ENCODE assay signal across 17 cellular contexts in the genomic region with DNA sequence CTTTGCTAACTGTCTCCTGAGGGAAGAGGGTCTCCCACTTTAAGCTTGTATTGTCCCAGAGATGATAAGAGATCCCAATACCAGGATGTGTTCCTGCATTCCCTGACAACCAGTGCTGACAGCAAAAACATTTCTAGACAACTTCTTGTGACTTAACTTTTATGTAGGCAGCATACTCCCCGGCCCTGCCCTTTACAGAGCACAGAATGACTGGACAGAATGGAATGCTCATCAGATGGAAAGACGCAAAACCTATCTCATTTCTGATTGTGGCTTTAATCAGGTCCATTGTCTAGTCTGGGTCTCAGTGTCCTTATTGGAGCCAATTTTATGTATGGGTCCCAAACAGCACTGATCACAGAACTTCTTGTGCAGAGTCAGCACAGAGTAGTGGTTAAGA. TPM values are rescaled to one million over a fixed set of nuclear protein-coding genes. Genes with fewer than 3 reads are reported as not detected.
DNase-seq lines count a peak whose midpoint lies in the region; ATAC-seq and TF ChIP-seq lines count a peak whose summit lies in the region.
"Had no signal": no experiment of that assay in that cellular context is flagged by ENCODE, and none has a peak within 500 bp of the region (broad histone marks: within the 10 kb centered on the region; RNA-seq: fewer than 3 reads in every experiment).

No MANE protein-coding gene starts in this region.

- no peaks in the 10 kb centered on the region for H3K36me3 ChIP-seq in RWPE2 (ENCODE audit: low read depth)
- no peaks in the 10 kb centered on the region for H3K36me3 ChIP-seq in mesodermal cell (ENCODE audit: control insufficient read depth, insufficient read depth, low read length)
- H3K36me3 ChIP-seq in A673 (ENCODE audit: insufficient read depth, low read length, poor library complexity, severe bottlenecking), result no peaks in the 10 kb centered on the region
- H3K36me3 ChIP-seq in vagina, result no peaks in the 10 kb centered on the region
- H3K36me3 ChIP-seq: BE2C, gastrocnemius medialis, transverse colon had no signal

- no peak for TF ChIP-seq CTCF in RWPE2 (IDR thresholded peaks at IDR 0.05; ENCODE audit: poor library complexity, severe bottlenecking)
- TF ChIP-seq CTCF in GM10248 (IDR thresholded peaks at IDR 0.05; ENCODE audit: control extremely low read depth, extremely low read depth, low read depth, missing control alignments), result no peak
- TF ChIP-seq CTCF in A673 (conservative IDR thresholded peaks at IDR 0.05; ENCODE audit: low read depth, low read length), result no peak
- no peak for TF ChIP-seq CTCF in vagina (IDR thresholded peaks at IDR 0.05)

- DNase-seq in Daoy (ENCODE audit: low read depth) (peak; percentile 13), RWPE2 (ENCODE audit: low spot score) (no peak), epithelial cell of prostate (ENCODE audit: low read depth, low spot score) (no peak), GM10248 (ENCODE audit: extremely low spot score) (no peak), A673 (ENCODE audit: low spot score) (no peak), vagina (ENCODE audit: extremely low spot score in 2 of 2) (no peak)
- DNase-seq: activated naive CD4-positive, alpha-beta T cell treated with Interleukin-2 at 50 U/mL for 16 hours; BE2C; gastrocnemius medialis; naive B cell; NCI-H1417; NCI-H526; transverse colon had no signal

- CTCF ChIA-PET in GM10248 (lab: Yijun Ruan, JAX), result no interaction called here
- CTCF ChIA-PET in A673 (lab: Charles Lee), result no interaction called here

- H3K27ac ChIP-seq in RWPE2 (ENCODE audit: poor library complexity, severe bottlenecking) (peak overlapping the region; percentile 76), epithelial cell of prostate (peak overlapping the region; percentile 54), mesodermal cell (ENCODE audit: low read depth, low read length, severe bottlenecking) (peak overlapping the region; percentile 72), A673 (ENCODE audit: low read depth, low read length, poor library complexity, severe bottlenecking) (no peak overlapping the region), vagina (no peak overlapping the region)
- H3K27ac ChIP-seq: gastrocnemius medialis, transverse colon had no signal

- BruUV-seq in A673 (replicated peaks; lab: Mats Ljungman, UMichigan), result no TSS peak

- peak; percentile 87 for ATAC-seq in RWPE2 (ENCODE audit: low read depth)
- no peak for ATAC-seq in HG02884 (IDR thresholded peaks at IDR 0.05; ENCODE audit: unreplicated experiment)
- ATAC-seq: gastrocnemius medialis had no signal

- no peak for TF ChIP-seq POLR2A in vagina (IDR thresholded peaks at IDR 0.05)

- H3K9me3 ChIP-seq in RWPE2 (ENCODE audit: severe bottlenecking) (no peaks in the 10 kb centered on the region), mesodermal cell (ENCODE audit: control insufficient read depth, low read length) (no peaks in the 10 kb centered on the region), A673 (ENCODE audit: low read depth, low read length, poor library complexity, severe bottlenecking) (no peaks in the 10 kb centered on the region), vagina (no peaks in the 10 kb centered on the region)
- H3K9me3 ChIP-seq: BE2C, gastrocnemius medialis, transverse colon had no signal

- H3K4me1 ChIP-seq in RWPE2 (ENCODE audit: insufficient read depth, poor library complexity, severe bottlenecking) (peaks cover 13% of the 10 kb centered on the region), mesodermal cell (ENCODE audit: control insufficient read depth, insufficient read depth, low read length, poor library complexity, severe bottlenecking) (peaks cover 16% of the 10 kb centered on the region), A673 (ENCODE audit: insufficient read depth, low read length, poor library complexity, severe bottlenecking) (no peaks in the 10 kb centered on the region), vagina (no peaks in the 10 kb centered on the region)
- H3K4me1 ChIP-seq: BE2C, gastrocnemius medialis, transverse colon had no signal

- H3K4me3 ChIP-seq in RWPE2 (ENCODE audit: severe bottlenecking), result no peak overlapping the region
- H3K4me3 ChIP-seq in mesodermal cell (ENCODE audit: extremely low read depth, insufficient read depth, low read length, poor library complexity, severe bottlenecking), result no peak overlapping the region
- no peak overlapping the region for H3K4me3 ChIP-seq in A673 (ENCODE audit: low read depth, low read length, poor library complexity, severe bottlenecking)
- H3K4me3 ChIP-seq in vagina, result no peak overlapping the region
- H3K4me3 ChIP-seq: gastrocnemius medialis, transverse colon had no signal

- H3K27me3 ChIP-seq in RWPE2 (ENCODE audit: insufficient read depth, poor library complexity, severe bottlenecking) (no peaks in the 10 kb centered on the region), A673 (replicated peaks; ENCODE audit: insufficient read depth, low read depth, low read length, poor library complexity) (no peaks in the 10 kb centered on the region), vagina (no peaks in the 10 kb centered on the region)
- H3K27me3 ChIP-seq: BE2C, gastrocnemius medialis, transverse colon had no signal

- 60 to 66% methylated on average over 1 to 2 of the region's 2 CpGs for WGBS in mesodermal cell (ENCODE audit: insufficient coverage in 2 of 2), 2 experiments

- POLR2A ChIA-PET in GM10248 (lab: Yijun Ruan, JAX), result no interaction called here
- POLR2A ChIA-PET in A673 (lab: Charles Lee; ENCODE audit: low non-redundant PET), result no interaction called here

- intact Hi-C loops in A673 (cut with micrococcal nuclease; ENCODE audit: unreplicated experiment), result no loop called here
- intact Hi-C loops in vagina (cut with DNase I), result no loop called here

RNA-seq across cellular contexts. Expression of a gene that starts 18.2 kb away (rescaled TPM):
- total RNA-seq in Daoy (2014; rRNA removed; shearing (Covaris generic)), result not detected in 2 replicates
- 2.0 TPM for polyA plus RNA-seq in mesodermal cell (2013, experiment 1 of 2)
- 1.0 TPM for polyA plus RNA-seq in mesodermal cell (2013, experiment 2 of 2)
- 0.43 and 0.87 TPM in 2 replicates for total RNA-seq in A673 (2021)
- total RNA-seq in vagina, result not detected
- total RNA-seq: activated CD8-positive, alpha-beta memory T cell treated with anti-CD3 and anti-CD28 coated beads for 36 hours; gastrocnemius medialis had no signal
- polyA plus RNA-seq: IgD-negative memory B cell had no signal

Comparison
In these comparisons a context has a peak if more than half of its experiments do, and no peak if none do; other contexts are left out.
1. H3K27ac ChIP-seq: peak in RWPE2 (single experiment), epithelial cell of prostate (single experiment) and mesodermal cell (single experiment); none in A673 (single experiment) and vagina (single experiment).